18 cellular contexts compared by ENCODE assay signal in the genomic region with DNA sequence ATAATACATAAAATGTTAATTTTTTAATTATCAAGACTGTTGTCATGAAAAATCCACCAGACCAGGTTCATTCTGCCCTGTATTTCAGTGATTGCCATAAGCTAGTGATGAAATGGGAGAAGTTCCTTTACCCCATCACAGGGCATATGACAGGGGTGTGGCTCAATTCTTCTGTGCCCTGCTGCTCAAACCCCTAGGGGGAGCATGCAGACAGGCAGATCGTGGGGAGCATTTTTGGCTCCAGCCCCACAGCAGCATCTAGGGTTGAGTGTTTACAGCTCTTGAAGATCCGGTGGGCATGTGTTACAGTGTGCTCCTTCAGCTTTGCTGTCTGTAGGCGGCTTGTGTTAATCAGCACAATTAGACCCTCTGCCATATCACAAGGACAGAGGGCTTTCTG.
DNase-seq lines count a peak whose midpoint lies in the region; ATAC-seq and TF ChIP-seq lines count a peak whose summit lies in the region.
"Had no signal": no experiment of that assay in that cellular context is flagged by ENCODE, and none has a peak within 500 bp of the region (broad histone marks: within the 10 kb centered on the region; RNA-seq: fewer than 3 reads in every experiment).

No MANE protein-coding gene starts in this region.

- no peaks in the 10 kb centered on the region for H3K27me3 ChIP-seq in breast epithelium
- H3K27me3 ChIP-seq in SJCRH30, result no peaks in the 10 kb centered on the region
- H3K27me3 ChIP-seq in neural progenitor cell, result no peaks in the 10 kb centered on the region
- H3K27me3 ChIP-seq: pancreas, suprapubic skin had no signal

- H3K4me3 ChIP-seq in breast epithelium (no peak overlapping the region), SJCRH30 (no peak overlapping the region), neural progenitor cell (no peak overlapping the region)
- H3K4me3 ChIP-seq: pancreas, suprapubic skin had no signal

- H3K9me3 ChIP-seq in breast epithelium (no peaks in the 10 kb centered on the region), SJCRH30 (replicated peaks) (no peaks in the 10 kb centered on the region), neural progenitor cell (ENCODE audit: low read depth) (no peaks in the 10 kb centered on the region)
- H3K9me3 ChIP-seq: pancreas, suprapubic skin had no signal

- H3K4me1 ChIP-seq in breast epithelium (no peaks in the 10 kb centered on the region), SJCRH30 (no peaks in the 10 kb centered on the region), neural progenitor cell (no peaks in the 10 kb centered on the region)
- H3K4me1 ChIP-seq: pancreas, suprapubic skin had no signal

- H2AFZ ChIP-seq in neural progenitor cell (replicated peaks), result no peak overlapping the region

- no TSS peak for BruUV-seq in MCF 10A (replicated peaks; lab: Mats Ljungman, UMichigan)

- no peak for TF ChIP-seq EP300 in Ishikawa (IDR thresholded peaks at IDR 0.05; ENCODE audit: borderline replicate concordance)

- CTCF ChIA-PET in MCF 10A (lab: Yijun Ruan, JAX), result no interaction called here
- CTCF ChIA-PET in activated CD4-positive, alpha-beta memory T cell treated with anti-CD3 and anti-CD28 coated beads for 36 hours (lab: Charles Lee), result no interaction called here

- no peaks in the 10 kb centered on the region for H3F3A ChIP-seq in neural progenitor cell (ENCODE audit: low read depth)

- H4K20me1 ChIP-seq in neural progenitor cell (ENCODE audit: low read depth), result no peaks in the 10 kb centered on the region

- H3K79me2 ChIP-seq in neural progenitor cell (ENCODE audit: low read depth), result no peaks in the 10 kb centered on the region

- no peak for ATAC-seq in HG02852 (IDR thresholded peaks at IDR 0.05; ENCODE audit: unreplicated experiment)
- ATAC-seq: pancreas had no signal

- H3K36me3 Mint-ChIP-seq in MCF 10A (ENCODE audit: insufficient read depth, unreplicated experiment) (no peaks in the 10 kb centered on the region), neural progenitor cell (no peaks in the 10 kb centered on the region)
- no peaks in the 10 kb centered on the region for H3K36me3 Mint-ChIP-seq in activated CD4-positive, alpha-beta memory T cell treated with anti-CD3 and anti-CD28 coated beads for 36 hours

- no peaks in the 10 kb centered on the region for H3K27me3 Mint-ChIP-seq in MCF 10A (ENCODE audit: insufficient read depth, unreplicated experiment)
- H3K27me3 Mint-ChIP-seq in neural progenitor cell (ENCODE audit: insufficient read depth, low read depth), result no peaks in the 10 kb centered on the region
- H3K27me3 Mint-ChIP-seq in activated CD4-positive, alpha-beta memory T cell treated with anti-CD3 and anti-CD28 coated beads for 36 hours, result no peaks in the 10 kb centered on the region

- H3K4me2 ChIP-seq in neural progenitor cell, result no peak overlapping the region

- TF ChIP-seq POLR2A in breast epithelium (IDR thresholded peaks at IDR 0.05), result no peak

- intact Hi-C loops in MCF 10A (cut with micrococcal nuclease), result no loop called here
- intact Hi-C loops in breast epithelium (cut with DNase I; ENCODE audit: low total_unique reads), result no loop called here
- intact Hi-C loops in activated CD4-positive, alpha-beta memory T cell treated with anti-CD3 and anti-CD28 coated beads for 36 hours (cut with micrococcal nuclease), result no loop called here

- H3K36me3 ChIP-seq in breast epithelium (no peaks in the 10 kb centered on the region), SJCRH30 (no peaks in the 10 kb centered on the region), neural progenitor cell (no peaks in the 10 kb centered on the region)
- H3K36me3 ChIP-seq: pancreas, suprapubic skin had no signal

- H3K4me3 Mint-ChIP-seq in MCF 10A (ENCODE audit: unreplicated experiment), result no peak overlapping the region
- no peak overlapping the region for H3K4me3 Mint-ChIP-seq in neural progenitor cell
- no peak overlapping the region for H3K4me3 Mint-ChIP-seq in activated CD4-positive, alpha-beta memory T cell treated with anti-CD3 and anti-CD28 coated beads for 36 hours
- H3K4me3 Mint-ChIP-seq: activated naive CD4-positive, alpha-beta T cell treated with anti-CD3 and anti-CD28 coated beads for 36 hours had no signal

- H3K27ac Mint-ChIP-seq in MCF 10A (ENCODE audit: low read depth, unreplicated experiment), result no peak overlapping the region
- no peak overlapping the region for H3K27ac Mint-ChIP-seq in neural progenitor cell
- H3K27ac Mint-ChIP-seq in activated CD4-positive, alpha-beta memory T cell treated with anti-CD3 and anti-CD28 coated beads for 36 hours, result no peak overlapping the region
- H3K27ac Mint-ChIP-seq: activated naive CD4-positive, alpha-beta T cell treated with anti-CD3 and anti-CD28 coated beads for 36 hours had no signal

- H3K9me3 Mint-ChIP-seq in MCF 10A (ENCODE audit: unreplicated experiment) (no peaks in the 10 kb centered on the region), neural progenitor cell (no peaks in the 10 kb centered on the region)
- H3K9me3 Mint-ChIP-seq in activated CD4-positive, alpha-beta memory T cell treated with anti-CD3 and anti-CD28 coated beads for 36 hours, result peaks cover 3% of the 10 kb centered on the region

- no peak overlapping the region for H3K27ac ChIP-seq in breast epithelium
- H3K27ac ChIP-seq in SJCRH30, result no peak overlapping the region
- no peak overlapping the region for H3K27ac ChIP-seq in neural progenitor cell
- H3K27ac ChIP-seq: epithelial cell of prostate, pancreas, suprapubic skin had no signal

- no peak overlapping the region for H3K9ac ChIP-seq in neural progenitor cell

- no peak for TF ChIP-seq CTCF in MCF 10A (IDR thresholded peaks at IDR 0.05; ENCODE audit: unreplicated experiment)
- TF ChIP-seq CTCF in breast epithelium (IDR thresholded peaks at IDR 0.05), result no peak
- TF ChIP-seq CTCF in neural progenitor cell (IDR thresholded peaks at IDR 0.05), result peak; percentile 18

- DNase-seq in MCF 10A (ENCODE audit: unreplicated experiment) (peak; percentile 6), breast epithelium (ENCODE audit: low spot score in 2 of 2) (no peak), SJCRH30 (peak; percentile 13 to 21), neural progenitor cell (ENCODE audit: low spot score) (no peak), COLO829 (ENCODE audit: low spot score) (no peak)
- no peak for DNase-seq in activated CD4-positive, alpha-beta memory T cell treated with anti-CD3 and anti-CD28 coated beads for 36 hours
- DNase-seq: activated CD4-positive, alpha-beta T cell treated with anti-CD3 and anti-CD28 coated beads for 48 hours; activated CD8-positive, alpha-beta memory T cell treated with anti-CD3 and anti-CD28 coated beads, Interleukin-2, amount 50 U/mL, for 48 hours; activated naive CD4-positive, alpha-beta T cell treated with anti-CD3 and anti-CD28 coated beads for 36 hours; cortex of kidney; NCI-H187 treated with DMSO at 0.1 percent for 48 hours; NCI-H526 treated with DMSO at 0.1 percent for 48 hours; pancreas; stimulated activated CD4-positive, alpha-beta T cell treated with anti-CD3 and anti-CD28 coated beads, Interleukin-2, amount 100 ng/mL, for 48 hours had no signal

- peak; percentile 25; the same call in 1 of the 2 replicates for TF ChIP-seq RAD21 in Ishikawa (IDR thresholded peaks at IDR 0.05; ENCODE audit: low read depth)

- H3K4me1 Mint-ChIP-seq in MCF 10A (ENCODE audit: insufficient read depth, unreplicated experiment) (no peaks in the 10 kb centered on the region), neural progenitor cell (no peaks in the 10 kb centered on the region)
- no peaks in the 10 kb centered on the region for H3K4me1 Mint-ChIP-seq in activated CD4-positive, alpha-beta memory T cell treated with anti-CD3 and anti-CD28 coated beads for 36 hours (ENCODE audit: low read depth)

- POLR2A ChIA-PET in MCF 10A (lab: Yijun Ruan, JAX), result no interaction called here
- POLR2A ChIA-PET in activated CD4-positive, alpha-beta memory T cell treated with anti-CD3 and anti-CD28 coated beads for 36 hours (lab: Charles Lee), result no interaction called here

TF ChIP-seq in Ishikawa, 13 proteins besides CTCF, POLR2A, EP300 and RAD21 (continues in another document):
- TF ChIP-seq YY1 (IDR thresholded peaks at IDR 0.05; ENCODE audit: low read depth) (no peak), TAF1 (IDR thresholded peaks at IDR 0.05; ENCODE audit: low read depth) (no peak), TCF12 (IDR thresholded peaks at IDR 0.05; ENCODE audit: low read depth) (no peak), EGR1 (IDR thresholded peaks at IDR 0.05) (no peak), ZBTB7A (IDR thresholded peaks at IDR 0.05; ENCODE audit: low read depth) (no peak), CEBPB (IDR thresholded peaks at IDR 0.05) (no peak), NFIC (IDR thresholded peaks at IDR 0.05) (no peak), FOXM1 (IDR thresholded peaks at IDR 0.05; ENCODE audit: borderline replicate concordance, low read depth) (no peak)
- TF ChIP-seq, protein P1, sequence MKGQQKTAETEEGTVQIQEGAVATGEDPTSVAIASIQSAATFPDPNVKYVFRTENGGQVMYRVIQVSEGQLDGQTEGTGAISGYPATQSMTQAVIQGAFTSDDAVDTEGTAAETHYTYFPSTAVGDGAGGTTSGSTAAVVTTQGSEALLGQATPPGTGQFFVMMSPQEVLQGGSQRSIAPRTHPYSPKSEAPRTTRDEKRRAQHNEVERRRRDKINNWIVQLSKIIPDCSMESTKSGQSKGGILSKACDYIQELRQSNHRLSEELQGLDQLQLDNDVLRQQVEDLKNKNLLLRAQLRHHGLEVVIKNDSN (IDR thresholded peaks at IDR 0.05), result no peak
- TF ChIP-seq, protein P2, sequence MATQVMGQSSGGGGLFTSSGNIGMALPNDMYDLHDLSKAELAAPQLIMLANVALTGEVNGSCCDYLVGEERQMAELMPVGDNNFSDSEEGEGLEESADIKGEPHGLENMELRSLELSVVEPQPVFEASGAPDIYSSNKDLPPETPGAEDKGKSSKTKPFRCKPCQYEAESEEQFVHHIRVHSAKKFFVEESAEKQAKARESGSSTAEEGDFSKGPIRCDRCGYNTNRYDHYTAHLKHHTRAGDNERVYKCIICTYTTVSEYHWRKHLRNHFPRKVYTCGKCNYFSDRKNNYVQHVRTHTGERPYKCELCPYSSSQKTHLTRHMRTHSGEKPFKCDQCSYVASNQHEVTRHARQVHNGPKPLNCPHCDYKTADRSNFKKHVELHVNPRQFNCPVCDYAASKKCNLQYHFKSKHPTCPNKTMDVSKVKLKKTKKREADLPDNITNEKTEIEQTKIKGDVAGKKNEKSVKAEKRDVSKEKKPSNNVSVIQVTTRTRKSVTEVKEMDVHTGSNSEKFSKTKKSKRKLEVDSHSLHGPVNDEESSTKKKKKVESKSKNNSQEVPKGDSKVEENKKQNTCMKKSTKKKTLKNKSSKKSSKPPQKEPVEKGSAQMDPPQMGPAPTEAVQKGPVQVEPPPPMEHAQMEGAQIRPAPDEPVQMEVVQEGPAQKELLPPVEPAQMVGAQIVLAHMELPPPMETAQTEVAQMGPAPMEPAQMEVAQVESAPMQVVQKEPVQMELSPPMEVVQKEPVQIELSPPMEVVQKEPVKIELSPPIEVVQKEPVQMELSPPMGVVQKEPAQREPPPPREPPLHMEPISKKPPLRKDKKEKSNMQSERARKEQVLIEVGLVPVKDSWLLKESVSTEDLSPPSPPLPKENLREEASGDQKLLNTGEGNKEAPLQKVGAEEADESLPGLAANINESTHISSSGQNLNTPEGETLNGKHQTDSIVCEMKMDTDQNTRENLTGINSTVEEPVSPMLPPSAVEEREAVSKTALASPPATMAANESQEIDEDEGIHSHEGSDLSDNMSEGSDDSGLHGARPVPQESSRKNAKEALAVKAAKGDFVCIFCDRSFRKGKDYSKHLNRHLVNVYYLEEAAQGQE (IDR thresholded peaks at IDR 0.05; ENCODE audit: low read depth), result no peak

Comparison
In these comparisons a context has a peak if more than half of its experiments do, and no peak if none do; other contexts are left out.
1. DNase-seq: peak in MCF 10A (single experiment) and SJCRH30 (2 of 2); none in breast epithelium (0 of 2), neural progenitor cell (single experiment), COLO829 (single experiment) and activated CD4-positive, alpha-beta memory T cell treated with anti-CD3 and anti-CD28 coated beads for 36 hours (single experiment).